ENCODE assay signal across 18 cellular contexts in genomic region chr1:183487686-183488442, GRCh38. TPM values are rescaled to one million over a fixed set of nuclear protein-coding genes. Genes with fewer than 3 reads are reported as not detected.
DNase-seq lines count a peak whose midpoint lies in the region; ATAC-seq and TF ChIP-seq lines count a peak whose summit lies in the region.
"Had no signal": no experiment of that assay in that cellular context is flagged by ENCODE, and none has a peak within 500 bp of the region (broad histone marks: within the 10 kb centered on the region; RNA-seq: fewer than 3 reads in every experiment).

No MANE protein-coding gene starts in this region.

- DNase-seq in activated CD8-positive, alpha-beta T cell treated with anti-CD3 and anti-CD28 coated beads, Interleukin-2, amount 10 ng/mL, durations not matched to agents 7 days and 5 days: no peak
- no peak for DNase-seq in activated CD8-positive, alpha-beta T cell treated with anti-CD3 and anti-CD28 coated beads for 36 hours
- DNase-seq in MV-4-11 (lab: John Stamatoyannopoulos, UW): peak; percentile 3
- no peak for DNase-seq in activated T-helper 2 cell treated with anti-CD3 and anti-CD28 coated beads, Interferon-gamma antibody, Interleukin-2, Interleukin-4, amounts not matched to agents 10 μg/mL and 5 μg/mL and 100 μg/mL, durations not matched to agents 14 hours and 24 hours and 36 hours (ENCODE audit: low spot score)
- no peak for DNase-seq in activated CD4-positive, alpha-beta T cell treated with anti-CD3 and anti-CD28 coated beads, Interleukin-2, amount 50 U/mL, for 1 hour
- DNase-seq in GM13976 (ENCODE audit: low spot score): no peak
- DNase-seq: AML-193; CD4-positive, CD25-positive, alpha-beta regulatory T cell; DMS153; GDM1; GOT3; NCI-H1105; NCI-H510A; NCI-H774 had no signal

- H3K4me1 Mint-ChIP-seq in activated CD8-positive, alpha-beta T cell treated with anti-CD3 and anti-CD28 coated beads, Interleukin-2, amount 10 ng/mL, durations not matched to agents 7 days and 5 days (ENCODE audit: low read depth): peaks cover 34% of the 10 kb centered on the region
- H3K4me1 Mint-ChIP-seq in activated CD8-positive, alpha-beta T cell treated with anti-CD3 and anti-CD28 coated beads for 36 hours (ENCODE audit: low read depth): peaks cover 56% of the 10 kb centered on the region
- H3K4me1 Mint-ChIP-seq in activated T-helper 2 cell treated with anti-CD3 and anti-CD28 coated beads, Interferon-gamma antibody, Interleukin-2, Interleukin-4, amounts not matched to agents 10 μg/mL and 5 μg/mL and 100 μg/mL, durations not matched to agents 14 hours and 24 hours and 36 hours (ENCODE audit: low read depth): peaks cover 37% of the 10 kb centered on the region

- no peaks in the 10 kb centered on the region for H3K27me3 Mint-ChIP-seq in activated CD8-positive, alpha-beta T cell treated with anti-CD3 and anti-CD28 coated beads, Interleukin-2, amount 10 ng/mL, durations not matched to agents 7 days and 5 days (ENCODE audit: low read depth)
- no peaks in the 10 kb centered on the region for H3K27me3 Mint-ChIP-seq in activated CD8-positive, alpha-beta T cell treated with anti-CD3 and anti-CD28 coated beads for 36 hours
- H3K27me3 Mint-ChIP-seq in activated T-helper 2 cell treated with anti-CD3 and anti-CD28 coated beads, Interferon-gamma antibody, Interleukin-2, Interleukin-4, amounts not matched to agents 10 μg/mL and 5 μg/mL and 100 μg/mL, durations not matched to agents 14 hours and 24 hours and 36 hours (ENCODE audit: low read depth): no peaks in the 10 kb centered on the region
- H3K27me3 Mint-ChIP-seq: CD4-positive, CD25-positive, alpha-beta regulatory T cell had no signal

- in situ Hi-C loops in GM13976 (cut with MboI; ENCODE audit: low sequenced_read_pairs, unreplicated experiment): no loop called here

- no peaks in the 10 kb centered on the region for H3K27me3 ChIP-seq in neutrophil
- H3K27me3 ChIP-seq: SJSA1 had no signal

- H3K27ac Mint-ChIP-seq in activated CD8-positive, alpha-beta T cell treated with anti-CD3 and anti-CD28 coated beads, Interleukin-2, amount 10 ng/mL, durations not matched to agents 7 days and 5 days: peak overlapping the region; percentile 5
- H3K27ac Mint-ChIP-seq in activated CD8-positive, alpha-beta T cell treated with anti-CD3 and anti-CD28 coated beads for 36 hours: no peak overlapping the region
- peak overlapping the region; percentile 22 for H3K27ac Mint-ChIP-seq in activated T-helper 2 cell treated with anti-CD3 and anti-CD28 coated beads, Interferon-gamma antibody, Interleukin-2, Interleukin-4, amounts not matched to agents 10 μg/mL and 5 μg/mL and 100 μg/mL, durations not matched to agents 14 hours and 24 hours and 36 hours

- no peaks in the 10 kb centered on the region for H3K36me3 ChIP-seq in neutrophil
- H3K36me3 ChIP-seq: SJSA1 had no signal

- ATAC-seq in activated CD8-positive, alpha-beta T cell treated with anti-CD3 and anti-CD28 coated beads, Interleukin-2, amount 10 ng/mL, durations not matched to agents 7 days and 5 days: no peak
- ATAC-seq in activated CD8-positive, alpha-beta T cell treated with anti-CD3 and anti-CD28 coated beads for 36 hours: no peak
- ATAC-seq in esophagus mucosa: no peak

- intact Hi-C loops in activated CD8-positive, alpha-beta T cell treated with anti-CD3 and anti-CD28 coated beads for 36 hours (cut with micrococcal nuclease): no loop called here
- intact Hi-C loops in activated T-helper 2 cell treated with anti-CD3 and anti-CD28 coated beads, Interferon-gamma antibody, Interleukin-2, Interleukin-4, amounts not matched to agents 10 μg/mL and 5 μg/mL and 100 μg/mL, durations not matched to agents 14 hours and 24 hours and 36 hours (cut with micrococcal nuclease): no loop called here

- peaks cover 0 to 12% of the 10 kb centered on the region in 2 experiments for H3K4me1 ChIP-seq in neutrophil (ENCODE audit: control insufficient read depth in 1 of 2, insufficient read depth in 1 of 2, low read depth in 1 of 2, low read length in 1 of 2)
- H3K4me1 ChIP-seq: SJSA1 had no signal

- no peak overlapping the region for H3K4me3 ChIP-seq in neutrophil (ENCODE audit: low read depth in 1 of 2, low read length in 1 of 2)
- H3K4me3 ChIP-seq: SJSA1 had no signal

- peak overlapping the region; percentile 30 for H3K27ac ChIP-seq in neutrophil
- H3K27ac ChIP-seq: 22Rv1, SJSA1 had no signal

- H3K4me3 Mint-ChIP-seq in activated CD8-positive, alpha-beta T cell treated with anti-CD3 and anti-CD28 coated beads, Interleukin-2, amount 10 ng/mL, durations not matched to agents 7 days and 5 days: no peak overlapping the region
- no peak overlapping the region for H3K4me3 Mint-ChIP-seq in activated CD8-positive, alpha-beta T cell treated with anti-CD3 and anti-CD28 coated beads for 36 hours
- H3K4me3 Mint-ChIP-seq in activated T-helper 2 cell treated with anti-CD3 and anti-CD28 coated beads, Interferon-gamma antibody, Interleukin-2, Interleukin-4, amounts not matched to agents 10 μg/mL and 5 μg/mL and 100 μg/mL, durations not matched to agents 14 hours and 24 hours and 36 hours (ENCODE audit: low read depth): no peak overlapping the region

- H3K36me3 Mint-ChIP-seq in activated CD8-positive, alpha-beta T cell treated with anti-CD3 and anti-CD28 coated beads, Interleukin-2, amount 10 ng/mL, durations not matched to agents 7 days and 5 days (ENCODE audit: low read depth): peaks cover 23% of the 10 kb centered on the region
- peaks cover 13% of the 10 kb centered on the region for H3K36me3 Mint-ChIP-seq in activated CD8-positive, alpha-beta T cell treated with anti-CD3 and anti-CD28 coated beads for 36 hours (ENCODE audit: low read depth)
- H3K36me3 Mint-ChIP-seq in activated T-helper 2 cell treated with anti-CD3 and anti-CD28 coated beads, Interferon-gamma antibody, Interleukin-2, Interleukin-4, amounts not matched to agents 10 μg/mL and 5 μg/mL and 100 μg/mL, durations not matched to agents 14 hours and 24 hours and 36 hours (ENCODE audit: low read depth): peaks cover 28% of the 10 kb centered on the region
- H3K36me3 Mint-ChIP-seq: CD4-positive, CD25-positive, alpha-beta regulatory T cell had no signal

- POLR2A ChIA-PET in activated CD8-positive, alpha-beta T cell treated with anti-CD3 and anti-CD28 coated beads, Interleukin-2, amount 10 ng/mL, durations not matched to agents 7 days and 5 days (lab: Charles Lee): no interaction called here
- POLR2A ChIA-PET in activated CD8-positive, alpha-beta T cell treated with anti-CD3 and anti-CD28 coated beads for 36 hours (lab: Charles Lee): interaction anchor here (1.7 kb wide), 1 partner anchor 15 kb away, joined by 4 read pairs; the partner anchor contains the start of gene SMG7

- no peak for TF ChIP-seq CTCF in activated CD8-positive, alpha-beta T cell treated with anti-CD3 and anti-CD28 coated beads for 36 hours (IDR thresholded peaks at IDR 0.05)
- TF ChIP-seq CTCF in neutrophil (IDR thresholded peaks at IDR 0.05) (no peak), GM13976 (IDR thresholded peaks at IDR 0.05; ENCODE audit: borderline replicate concordance, control extremely low read depth, extremely low read depth, insufficient read depth, missing control alignments) (no peak)

- CTCF ChIA-PET in activated CD8-positive, alpha-beta T cell treated with anti-CD3 and anti-CD28 coated beads, Interleukin-2, amount 10 ng/mL, durations not matched to agents 7 days and 5 days (lab: Charles Lee): interaction anchor here (1.4 kb wide), 1 partner anchor 10 kb away, joined by 4 read pairs; no protein-coding TSS in a partner anchor
- CTCF ChIA-PET in activated CD8-positive, alpha-beta T cell treated with anti-CD3 and anti-CD28 coated beads for 36 hours (lab: Charles Lee): no interaction called here

- H3K9me3 ChIP-seq in neutrophil: no peaks in the 10 kb centered on the region
- H3K9me3 ChIP-seq: SJSA1 had no signal

- no peaks in the 10 kb centered on the region for H3K9me3 Mint-ChIP-seq in activated CD8-positive, alpha-beta T cell treated with anti-CD3 and anti-CD28 coated beads, Interleukin-2, amount 10 ng/mL, durations not matched to agents 7 days and 5 days (ENCODE audit: insufficient read depth)
- no peaks in the 10 kb centered on the region for H3K9me3 Mint-ChIP-seq in activated CD8-positive, alpha-beta T cell treated with anti-CD3 and anti-CD28 coated beads for 36 hours
- no peaks in the 10 kb centered on the region for H3K9me3 Mint-ChIP-seq in activated T-helper 2 cell treated with anti-CD3 and anti-CD28 coated beads, Interferon-gamma antibody, Interleukin-2, Interleukin-4, amounts not matched to agents 10 μg/mL and 5 μg/mL and 100 μg/mL, durations not matched to agents 14 hours and 24 hours and 36 hours
- H3K9me3 Mint-ChIP-seq: CD4-positive, CD25-positive, alpha-beta regulatory T cell had no signal

RNA-seq across cellular contexts. Expression of gene SMG7, which starts 15.6 kb away (rescaled TPM):
- 10 to 100 TPM; 80.8 to 88.6 TPM for total RNA-seq in activated CD8-positive, alpha-beta T cell treated with anti-CD3 and anti-CD28 coated beads, Interleukin-2, amount 10 ng/mL, durations not matched to agents 7 days and 5 days
- 10 to 100 TPM; 59.2 to 59.5 TPM for total RNA-seq in activated CD8-positive, alpha-beta T cell treated with anti-CD3 and anti-CD28 coated beads for 36 hours
- 63.3 and 65.0 TPM in 2 replicates for total RNA-seq in activated T-helper 2 cell treated with anti-CD3 and anti-CD28 coated beads, Interferon-gamma antibody, Interleukin-2, Interleukin-4, amounts not matched to agents 10 μg/mL and 5 μg/mL and 100 μg/mL, durations not matched to agents 14 hours and 24 hours and 36 hours
- 34.8 TPM for total RNA-seq in esophagus mucosa
